Comparison of ENCODE assay signal across 1 cellular context in genomic region chr5:75608886-75609285, GRCh38.
TF ChIP-seq lines count a peak whose summit lies in the region.

No MANE protein-coding gene starts in this region.

TF ChIP-seq in K562, 482 proteins besides CTCF, POLR2A, EP300 and RAD21 (continued from another document):
- TF ChIP-seq ZNF592 (IDR thresholded peaks at IDR 0.05) (0 out of 2 replicates have a peak, but pooled peaks have one; percentile 29), ARID1B (IDR thresholded peaks at IDR 0.05) (peak; percentile 65; the same call in 1 of the 2 replicates), TAL1 (IDR thresholded peaks at IDR 0.05) (peak; percentile 41), TCF3 (CRISPR knock-in tag; IDR thresholded peaks at IDR 0.05) (peak; percentile 27; the same call in 1 of the 2 replicates), ZNF282 (CRISPR knock-in tag; IDR thresholded peaks at IDR 0.05) (no peak), ZNF408 (CRISPR knock-in tag; IDR thresholded peaks at IDR 0.05; ENCODE audit: low read depth) (no peak), TAF7 (tag; IDR thresholded peaks at IDR 0.05) (no peak), NR4A1 (CRISPR knock-in tag; IDR thresholded peaks at IDR 0.05) (no peak), NR4A1 (tag; IDR thresholded peaks at IDR 0.05) (no peak), TEAD4 (IDR thresholded peaks at IDR 0.05; ENCODE audit: low read length) (0 out of 2 replicates have a peak, but pooled peaks have one; percentile 10), TEAD4 (CRISPR knock-in tag; IDR thresholded peaks at IDR 0.05; ENCODE audit: borderline replicate concordance) (no peak), ZNF311 (CRISPR knock-in tag; IDR thresholded peaks at IDR 0.05) (no peak), PCBP2 (IDR thresholded peaks at IDR 0.05; ENCODE audit: low read depth, low read length, poor library complexity, severe bottlenecking) (no peak), ZMIZ1 (IDR thresholded peaks at IDR 0.05; ENCODE audit: low read depth in 2 of 2, low read length in 2 of 2) (no peak), SNAPC5 (CRISPR knock-in tag; IDR thresholded peaks at IDR 0.05) (no peak), ZNF77 (CRISPR knock-in tag; IDR thresholded peaks at IDR 0.05) (no peak), BACH1 (tag; IDR thresholded peaks at IDR 0.05) (no peak), E2F4 (CRISPR knock-in tag; IDR thresholded peaks at IDR 0.05; ENCODE audit: low read depth) (no peak), MEIS2 (IDR thresholded peaks at IDR 0.05; ENCODE audit: partially characterized antibody) (peak; percentile 33), CBFA2T2 (conservative IDR thresholded peaks at IDR 0.05) (peak; percentile 35; the same call in 1 of the 2 replicates), ZNF696 (CRISPR knock-in tag; conservative IDR thresholded peaks at IDR 0.05) (no peak), BRD4 (IDR thresholded peaks at IDR 0.05) (no peak), C11orf30 (IDR thresholded peaks at IDR 0.05; ENCODE audit: low read depth) (peak; percentile 19; the same call in 1 of the 2 replicates), MECOM (CRISPR knock-in tag; IDR thresholded peaks at IDR 0.05) (no peak), MAFF (IDR thresholded peaks at IDR 0.05; ENCODE audit: low read length) (peak; percentile 1; the same call in 1 of the 2 replicates)
